Comparison of ENCODE assay signal across 26 cellular contexts in the genomic region with DNA sequence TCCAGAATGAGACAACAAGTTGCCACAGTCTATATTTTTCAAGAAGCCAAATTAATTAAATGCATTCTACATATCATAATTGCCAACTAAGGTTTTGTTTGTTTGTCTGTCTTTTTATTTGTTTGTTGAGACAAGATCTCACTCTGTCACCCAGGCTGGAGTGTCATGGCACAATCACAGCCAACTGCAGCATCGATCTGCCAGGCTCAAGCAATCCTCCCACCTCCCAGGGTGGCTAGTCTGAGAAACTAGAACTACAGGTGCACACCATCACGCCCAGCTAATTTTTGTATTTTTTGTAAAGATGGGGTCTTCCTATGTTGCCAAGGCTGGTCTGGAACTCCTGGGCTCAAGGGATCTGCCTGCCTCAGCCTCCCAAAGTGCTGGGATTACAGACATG.
"Had no signal": no experiment of that assay in that cellular context is flagged by ENCODE, and none has a peak within 500 bp of the region (broad histone marks: within the 10 kb centered on the region; RNA-seq: fewer than 3 reads in every experiment).

No MANE protein-coding gene starts in this region.

- ATAC-seq: effector memory CD8-positive, alpha-beta T cell; esophagus mucosa; foreskin keratinocyte; gastrocnemius medialis; gastroesophageal sphincter; heart left ventricle; heart right ventricle had no signal

- DNase-seq: colonic mucosa; cortex of kidney; dermis blood vessel endothelial cell; dorsolateral prefrontal cortex; effector CD4-positive, alpha-beta T cell; effector CD8-positive, alpha-beta T cell; effector memory CD4-positive, alpha-beta T cell; effector memory CD8-positive, alpha-beta T cell; endodermal cell; erythroblast; esophagus squamous epithelium; foreskin keratinocyte; gastrocnemius medialis; glutamatergic neuron; head of caudate nucleus; heart left ventricle; heart right ventricle had no signal

- H3K27ac ChIP-seq: colonic mucosa, coronary artery, dorsolateral prefrontal cortex, epithelial cell of prostate, esophagus muscularis mucosa, esophagus squamous epithelium, foreskin keratinocyte, gastrocnemius medialis, gastroesophageal sphincter, heart left ventricle, heart right ventricle had no signal

- H3K4me1 ChIP-seq: colonic mucosa, esophagus muscularis mucosa, esophagus squamous epithelium, foreskin keratinocyte, gastrocnemius medialis, gastroesophageal sphincter, heart left ventricle, heart right ventricle had no signal

- H3K36me3 ChIP-seq: colonic mucosa, esophagus muscularis mucosa, esophagus squamous epithelium, gastrocnemius medialis, gastroesophageal sphincter, heart left ventricle, heart right ventricle had no signal

- H3K27me3 ChIP-seq: colonic mucosa, dorsolateral prefrontal cortex, esophagus muscularis mucosa, esophagus squamous epithelium, foreskin keratinocyte, gastrocnemius medialis, gastroesophageal sphincter, heart left ventricle, heart right ventricle had no signal

- H3K4me3 ChIP-seq: colonic mucosa, coronary artery, dorsolateral prefrontal cortex, esophagus muscularis mucosa, esophagus squamous epithelium, gastrocnemius medialis, gastroesophageal sphincter, heart left ventricle, heart right ventricle had no signal

- FAIRE-seq: colon, endometrium, endothelial cell of umbilical vein, frontal cortex had no signal

- H3K9me3 ChIP-seq: colonic mucosa, esophagus muscularis mucosa, esophagus squamous epithelium, gastrocnemius medialis, gastroesophageal sphincter had no signal
